26 cellular contexts compared by ENCODE assay signal in genomic region chr3:42028474-42028873, GRCh38.
A peak's percentile ranks its signal among the peaks of the same experiment; 100 is the strongest.
DNase-seq lines count a peak whose midpoint lies in the region; ATAC-seq and TF ChIP-seq lines count a peak whose summit lies in the region.
"Had no signal": no experiment of that assay in that cellular context is flagged by ENCODE, and none has a peak within 500 bp of the region (broad histone marks: within the 10 kb centered on the region; RNA-seq: fewer than 3 reads in every experiment).

No MANE protein-coding gene starts in this region.

- peaks cover 4 to 8% of the 10 kb centered on the region in 2 experiments; a peak in 3 of 5 replicates for H3K9me3 Mint-ChIP-seq in H9
- H3K9me3 Mint-ChIP-seq in activated T-helper 17 cell treated with anti-CD3 and anti-CD28 coated beads, Interleukin-2, amount 50 U/mL, for 72 hours: peaks cover 4% of the 10 kb centered on the region
- H3K9me3 Mint-ChIP-seq in activated T-helper 1 cell treated with anti-CD3 and anti-CD28 coated beads, Interleukin-12 subunit alpha, Interleukin-12 subunit beta, Interleukin-2, Interleukin-4 antibody, amounts not matched to agents 30 ng/mL and 10 ng/mL and 1 ng/mL, durations not matched to agents 14 hours and 24 hours and 36 hours: no peaks in the 10 kb centered on the region
- no peaks in the 10 kb centered on the region for H3K9me3 Mint-ChIP-seq in naive thymus-derived CD8-positive, alpha-beta T cell

- H4K8ac ChIP-seq in H9 (replicated peaks; ENCODE audit: insufficient read length, low read depth, low read length) (no peak overlapping the region), mesenchymal stem cell (ENCODE audit: low read length) (no peak overlapping the region)

- H3K4me3 ChIP-seq in mesenchymal stem cell (ENCODE audit: insufficient read depth in 1 of 2, low read depth in 1 of 2, low read length in 2 of 2) (no peak overlapping the region), psoas muscle (no peak overlapping the region)
- H3K4me3 ChIP-seq: spleen, transverse colon had no signal

- H2BK120ac ChIP-seq in H9 (ENCODE audit: low read depth, low read length, poor library complexity, severe bottlenecking) (no peak overlapping the region), mesenchymal stem cell (ENCODE audit: low read depth, low read length) (no peak overlapping the region)

- no peak overlapping the region for H3K56ac ChIP-seq in H9 (ENCODE audit: insufficient read length, low read depth, low read length)

- no peak for TF ChIP-seq CTCF in H9 (conservative IDR thresholded peaks at IDR 0.05)
- no peak for TF ChIP-seq CTCF in psoas muscle (IDR thresholded peaks at IDR 0.05)

- H3K36me3 ChIP-seq in mesenchymal stem cell (ENCODE audit: control insufficient read depth in 1 of 2, insufficient read depth in 2 of 2, low read depth in 1 of 2, low read length in 2 of 2): no peaks in the 10 kb centered on the region
- H3K36me3 ChIP-seq in psoas muscle (ENCODE audit: insufficient read depth in 1 of 2, low read depth in 1 of 2): no peaks in the 10 kb centered on the region
- H3K36me3 ChIP-seq: transverse colon had no signal

- H3K79me2 ChIP-seq in H9 (ENCODE audit: insufficient read depth, low read length): peaks cover 2% of the 10 kb centered on the region; the same call in 1 of the 2 replicates

- POLR2A ChIA-PET in naive thymus-derived CD8-positive, alpha-beta T cell (lab: Charles Lee): no interaction called here

- H3K36me3 Mint-ChIP-seq in H9 (ENCODE audit: insufficient read depth in 1 of 3, low read depth in 3 of 3): peaks cover 0 to 12% (median 0%) of the 10 kb centered on the region in 3 experiments; a peak in 6 of 7 replicates
- H3K36me3 Mint-ChIP-seq in activated T-helper 17 cell treated with anti-CD3 and anti-CD28 coated beads, Interleukin-2, amount 50 U/mL, for 72 hours (ENCODE audit: low read depth): peaks cover under 1% of the 10 kb centered on the region
- peaks cover 3% of the 10 kb centered on the region for H3K36me3 Mint-ChIP-seq in activated T-helper 1 cell treated with anti-CD3 and anti-CD28 coated beads, Interleukin-12 subunit alpha, Interleukin-12 subunit beta, Interleukin-2, Interleukin-4 antibody, amounts not matched to agents 30 ng/mL and 10 ng/mL and 1 ng/mL, durations not matched to agents 14 hours and 24 hours and 36 hours (ENCODE audit: low read depth)
- peaks cover 0 to 5% (median 2%) of the 10 kb centered on the region in 3 donors for H3K36me3 Mint-ChIP-seq in naive thymus-derived CD8-positive, alpha-beta T cell

- H3K14ac ChIP-seq in H9 (ENCODE audit: insufficient read depth, low read length) (no peak overlapping the region), mesenchymal stem cell (ENCODE audit: low read length in 2 of 2) (no peak overlapping the region)

- no CpG with 5 or more reads among the region's 2 CpGs for WGBS in H9 (ENCODE audit: extremely low coverage, insufficient read length, low lambda C conversion rate)
- 93% methylated on average over 2 of the region's 2 CpGs for WGBS in mesenchymal stem cell
- 78 to 88% (median 83%) methylated on average over 2 of the region's 2 CpGs for WGBS in psoas muscle, 3 donors

- H3K4me1 Mint-ChIP-seq in H9: peaks cover 51 to 55% of the 10 kb centered on the region in 2 experiments
- peaks cover 33% of the 10 kb centered on the region for H3K4me1 Mint-ChIP-seq in activated T-helper 17 cell treated with anti-CD3 and anti-CD28 coated beads, Interleukin-2, amount 50 U/mL, for 72 hours
- peaks cover 38% of the 10 kb centered on the region for H3K4me1 Mint-ChIP-seq in activated T-helper 1 cell treated with anti-CD3 and anti-CD28 coated beads, Interleukin-12 subunit alpha, Interleukin-12 subunit beta, Interleukin-2, Interleukin-4 antibody, amounts not matched to agents 30 ng/mL and 10 ng/mL and 1 ng/mL, durations not matched to agents 14 hours and 24 hours and 36 hours (ENCODE audit: low read depth)
- peaks cover 31 to 56% (median 42%) of the 10 kb centered on the region in 4 donors for H3K4me1 Mint-ChIP-seq in naive thymus-derived CD8-positive, alpha-beta T cell

- H3K4me3 Mint-ChIP-seq in H9: no peak overlapping the region
- H3K4me3 Mint-ChIP-seq in activated T-helper 17 cell treated with anti-CD3 and anti-CD28 coated beads, Interleukin-2, amount 50 U/mL, for 72 hours: no peak overlapping the region
- H3K4me3 Mint-ChIP-seq in activated T-helper 1 cell treated with anti-CD3 and anti-CD28 coated beads, Interleukin-12 subunit alpha, Interleukin-12 subunit beta, Interleukin-2, Interleukin-4 antibody, amounts not matched to agents 30 ng/mL and 10 ng/mL and 1 ng/mL, durations not matched to agents 14 hours and 24 hours and 36 hours: no peak overlapping the region
- H3K4me3 Mint-ChIP-seq in naive thymus-derived CD8-positive, alpha-beta T cell: peak overlapping the region in 1 of 10 donors; percentile 43

- no peaks in the 10 kb centered on the region for H3K23me2 ChIP-seq in H9 (ENCODE audit: insufficient read length, low read depth, low read length, poor library complexity, severe bottlenecking)

- H3K79me1 ChIP-seq in H9 (ENCODE audit: insufficient read depth, low read depth, low read length, poor library complexity, severe bottlenecking): peaks cover 3% of the 10 kb centered on the region
- H3K79me1 ChIP-seq in mesenchymal stem cell (replicated peaks; ENCODE audit: low read length, poor library complexity, severe bottlenecking): peaks cover 17% of the 10 kb centered on the region

- H2AFZ ChIP-seq in H9 (ENCODE audit: low read length) (no peak overlapping the region), mesenchymal stem cell (ENCODE audit: low read depth, low read length) (no peak overlapping the region)

- no peak overlapping the region for H2BK12ac ChIP-seq in H9 (ENCODE audit: insufficient read length, low read depth, low read length)
- no peak overlapping the region for H2BK12ac ChIP-seq in mesenchymal stem cell (ENCODE audit: low read length in 2 of 2)

- H3K18ac ChIP-seq in H9 (ENCODE audit: insufficient read length, low read depth, low read length): no peak overlapping the region
- no peak overlapping the region for H3K18ac ChIP-seq in mesenchymal stem cell (ENCODE audit: low read depth in 1 of 2, low read length in 2 of 2)

- H3K27ac Mint-ChIP-seq in H9: peak overlapping the region; percentile 26 to 92 (median 85); a peak in 6 of 7 replicates
- peak overlapping the region; percentile 41 for H3K27ac Mint-ChIP-seq in activated T-helper 17 cell treated with anti-CD3 and anti-CD28 coated beads, Interleukin-2, amount 50 U/mL, for 72 hours
- no peak overlapping the region for H3K27ac Mint-ChIP-seq in activated T-helper 1 cell treated with anti-CD3 and anti-CD28 coated beads, Interleukin-12 subunit alpha, Interleukin-12 subunit beta, Interleukin-2, Interleukin-4 antibody, amounts not matched to agents 30 ng/mL and 10 ng/mL and 1 ng/mL, durations not matched to agents 14 hours and 24 hours and 36 hours
- H3K27ac Mint-ChIP-seq in naive thymus-derived CD8-positive, alpha-beta T cell: peak overlapping the region in 3 of 10 donors; percentile 8 to 76 (median 45)
- H3K27ac Mint-ChIP-seq: activated naive CD4-positive, alpha-beta T cell treated with anti-CD3 and anti-CD28 coated beads, Interleukin-2, amount 50 U/mL, for 72 hours had no signal

- H3K4me1 ChIP-seq in H9 (ENCODE audit: insufficient read depth, low read length) (peaks cover 18% of the 10 kb centered on the region), mesenchymal stem cell (ENCODE audit: control insufficient read depth, insufficient read depth, low read depth, low read length) (peaks cover 14% of the 10 kb centered on the region), psoas muscle (peaks cover 68% of the 10 kb centered on the region)

- H4K20me1 ChIP-seq in H9 (ENCODE audit: control insufficient read depth, insufficient read depth, insufficient read length): no peaks in the 10 kb centered on the region

- H3K27me3 Mint-ChIP-seq in H9 (ENCODE audit: low read depth): no peaks in the 10 kb centered on the region
- H3K27me3 Mint-ChIP-seq in activated T-helper 17 cell treated with anti-CD3 and anti-CD28 coated beads, Interleukin-2, amount 50 U/mL, for 72 hours: no peaks in the 10 kb centered on the region
- H3K27me3 Mint-ChIP-seq in activated T-helper 1 cell treated with anti-CD3 and anti-CD28 coated beads, Interleukin-12 subunit alpha, Interleukin-12 subunit beta, Interleukin-2, Interleukin-4 antibody, amounts not matched to agents 30 ng/mL and 10 ng/mL and 1 ng/mL, durations not matched to agents 14 hours and 24 hours and 36 hours (ENCODE audit: insufficient read depth): no peaks in the 10 kb centered on the region
- H3K27me3 Mint-ChIP-seq in naive thymus-derived CD8-positive, alpha-beta T cell: no peaks in the 10 kb centered on the region

- H2BK5ac ChIP-seq in H9 (ENCODE audit: insufficient read length, low read length) (no peak overlapping the region), mesenchymal stem cell (ENCODE audit: low read depth, low read length, poor library complexity, severe bottlenecking) (no peak overlapping the region)

- H2BK15ac ChIP-seq in H9 (ENCODE audit: low read depth, low read length): no peak overlapping the region
- H2BK15ac ChIP-seq in mesenchymal stem cell (ENCODE audit: low read depth, poor library complexity, severe bottlenecking): no peak overlapping the region

- H2AK5ac ChIP-seq in H9 (ENCODE audit: insufficient read length, low read length) (no peak overlapping the region), mesenchymal stem cell (ENCODE audit: low read length, severe bottlenecking) (peak overlapping the region; percentile 9)

- H3K27me3 ChIP-seq in H9 (ENCODE audit: insufficient read depth, low read length): no peaks in the 10 kb centered on the region
- H3K27me3 ChIP-seq in mesenchymal stem cell (ENCODE audit: control insufficient read depth in 1 of 2, insufficient read depth in 1 of 2, low read length in 2 of 2): no peaks in the 10 kb centered on the region
- no peaks in the 10 kb centered on the region for H3K27me3 ChIP-seq in psoas muscle (ENCODE audit: insufficient read depth in 3 of 3, low read length in 2 of 3)
- H3K27me3 ChIP-seq: spleen, transverse colon had no signal

- ATAC-seq in activated T-helper 17 cell treated with anti-CD3 and anti-CD28 coated beads, Interleukin-2, amount 50 U/mL, for 72 hours (replicated peaks): no peak
- ATAC-seq in psoas muscle (no peak), HG03097 (IDR thresholded peaks at IDR 0.05; ENCODE audit: low FRiP score, unreplicated experiment) (no peak)
- ATAC-seq in naive thymus-derived CD8-positive, alpha-beta T cell: no peak
- ATAC-seq: activated CD4-positive, CD25-positive, alpha-beta regulatory T cell treated with anti-CD3 and anti-CD28 coated beads, Interleukin-2, amount 50 U/mL, for 24 hours; activated naive CD4-positive, alpha-beta T cell treated with anti-CD3 and anti-CD28 coated beads, Interleukin-2, amount 50 U/mL, for 72 hours; HCT116 had no signal

- no peak for DNase-seq in H9
- no peak for DNase-seq in mesenchymal stem cell
- no peak for DNase-seq in psoas muscle
- DNase-seq in activated T-helper 1 cell treated with anti-CD3 and anti-CD28 coated beads, Interleukin-12 subunit alpha, Interleukin-12 subunit beta, Interleukin-2, Interleukin-4 antibody, amounts not matched to agents 30 ng/mL and 10 ng/mL and 1 ng/mL, durations not matched to agents 14 hours and 24 hours and 36 hours (ENCODE audit: low spot score): no peak
- DNase-seq in naive thymus-derived CD8-positive, alpha-beta T cell: no peak
- DNase-seq: activated CD4-positive, alpha-beta T cell treated with anti-CD3 and anti-CD28 coated beads, Interleukin-2, amount 50 U/mL, for 48 hours; activated CD8-positive, alpha-beta memory T cell treated with anti-CD3 and anti-CD28 coated beads, Interleukin-2, amount 50 U/mL, for 4 hours; aorta; central memory CD4-positive, alpha-beta T cell; dermis blood vessel endothelial cell; DMS79 treated with DMSO at 0.1 percent for 48 hours; GF-D8; Karpas-422; NCI-H1436; NCI-H2107; NCI-H446; nucleus accumbens; spleen; transverse colon had no signal

- no peak overlapping the region for H4K5ac ChIP-seq in H9 (ENCODE audit: insufficient read length, low read depth, low read length)

- H3K27ac ChIP-seq in H9 (ENCODE audit: insufficient read length, low read depth, low read length): no peak overlapping the region
- H3K27ac ChIP-seq in mesenchymal stem cell (ENCODE audit: low read length, poor library complexity, severe bottlenecking): no peak overlapping the region
- peak overlapping the region; percentile 85 for H3K27ac ChIP-seq in psoas muscle
- H3K27ac ChIP-seq: C4-2B, HL-60, spleen, transverse colon had no signal

- H3T11ph ChIP-seq in H9 (ENCODE audit: low read length): no peak overlapping the region

- H2BK20ac ChIP-seq in H9 (ENCODE audit: low read depth, low read length, poor library complexity, severe bottlenecking): no peak overlapping the region

- H3K4ac ChIP-seq in H9 (ENCODE audit: low read depth, low read length): no peak overlapping the region
- no peak overlapping the region for H3K4ac ChIP-seq in mesenchymal stem cell (ENCODE audit: low read depth in 1 of 2, low read length in 2 of 2)

- H4K91ac ChIP-seq in H9 (ENCODE audit: insufficient read length, low read depth, low read length): no peak overlapping the region
- H4K91ac ChIP-seq in mesenchymal stem cell (ENCODE audit: low read length): peak overlapping the region; percentile 78

- no peak overlapping the region for H3K4me2 ChIP-seq in H9 (ENCODE audit: insufficient read depth, insufficient read length, low read length)
- no peak overlapping the region for H3K4me2 ChIP-seq in mesenchymal stem cell (ENCODE audit: low read length, poor library complexity, severe bottlenecking)

- H3K9me3 ChIP-seq in H9 (ENCODE audit: control insufficient read depth, low read depth, low read length) (no peaks in the 10 kb centered on the region), mesenchymal stem cell (ENCODE audit: control insufficient read depth, low read length) (no peaks in the 10 kb centered on the region), psoas muscle (no peaks in the 10 kb centered on the region)
- H3K9me3 ChIP-seq: spleen, transverse colon had no signal

- intact Hi-C loops in psoas muscle (cut with DNase I): no loop called here
- intact Hi-C loops in activated T-helper 1 cell treated with anti-CD3 and anti-CD28 coated beads, Interleukin-12 subunit alpha, Interleukin-12 subunit beta, Interleukin-2, Interleukin-4 antibody, amounts not matched to agents 30 ng/mL and 10 ng/mL and 1 ng/mL, durations not matched to agents 14 hours and 24 hours and 36 hours (cut with micrococcal nuclease): no loop called here

- H3K9ac ChIP-seq in H9 (ENCODE audit: extremely low read depth, insufficient read length, low read length): no peak overlapping the region
- no peak overlapping the region for H3K9ac ChIP-seq in mesenchymal stem cell (ENCODE audit: low read length)

- no peak overlapping the region for H3K23ac ChIP-seq in H9 (ENCODE audit: insufficient read length, low read depth, low read length)
- no peak overlapping the region for H3K23ac ChIP-seq in mesenchymal stem cell (ENCODE audit: low read length in 2 of 2)
